10 cellular contexts compared by ENCODE assay signal in genomic region chr15:74844319-74845207, GRCh38. TPM values are rescaled to one million over a fixed set of nuclear protein-coding genes. Genes with fewer than 3 reads are reported as not detected.
A peak's percentile ranks its signal among the peaks of the same experiment; 100 is the strongest.
DNase-seq lines count a peak whose midpoint lies in the region; ATAC-seq and TF ChIP-seq lines count a peak whose summit lies in the region.
"Had no signal": no experiment of that assay in that cellular context is flagged by ENCODE, and none has a peak within 500 bp of the region (broad histone marks: within the 10 kb centered on the region; RNA-seq: fewer than 3 reads in every experiment).

No MANE protein-coding gene starts in this region.

- H3K36me3 ChIP-seq in mesendoderm (ENCODE audit: control insufficient read depth, insufficient read depth, low read length) (no peaks in the 10 kb centered on the region), thymus (ENCODE audit: control insufficient read depth, insufficient read depth) (peaks cover 34% of the 10 kb centered on the region)

- H3K4ac ChIP-seq in mesendoderm (ENCODE audit: low read depth, low read length): no peak overlapping the region

- H4K5ac ChIP-seq in mesendoderm (ENCODE audit: low read length): peak overlapping the region; percentile 49

- CTCF ChIA-PET in activated B cell treated with CpG ODN at 0.5 μM for 24 hours (lab: Charles Lee): interaction anchor here (0.9 to 2.5 kb wide), 2 partner anchors 62 to 74 kb away, joined by 3 to 5 read pairs; partner anchors contain the start of gene FAM219B

- no peaks in the 10 kb centered on the region for H3K9me3 Mint-ChIP-seq in activated T-cell treated with anti-CD3 and anti-CD28 coated beads, Interleukin-2, amount 50 U/mL, for 24 hours
- no peaks in the 10 kb centered on the region for H3K9me3 Mint-ChIP-seq in activated B cell treated with CpG ODN at 0.5 μM for 24 hours

- no peak overlapping the region for H3K18ac ChIP-seq in mesendoderm (ENCODE audit: low read length)

- no CpG with 5 or more reads among the region's 12 CpGs for WGBS in mesendoderm (ENCODE audit: extremely low coverage, insufficient coverage, low lambda C conversion rate)
- 84% methylated on average over 12 of the region's 12 CpGs for WGBS in thymus

- no peak overlapping the region for H2BK15ac ChIP-seq in mesendoderm (replicated peaks; ENCODE audit: low read depth)

- intact Hi-C loops in activated B cell treated with CpG ODN at 0.5 μM for 24 hours (cut with micrococcal nuclease): no loop called here

- no peak overlapping the region for H2BK5ac ChIP-seq in mesendoderm (ENCODE audit: low read length)

- ATAC-seq in activated B cell treated with CpG ODN at 0.5 μM for 24 hours (ENCODE audit: low read depth): no peak
- no peak for ATAC-seq in HG03457 (IDR thresholded peaks at IDR 0.05; ENCODE audit: unreplicated experiment)
- ATAC-seq in GM21367 (IDR thresholded peaks at IDR 0.05; ENCODE audit: unreplicated experiment): no peak

- no peaks in the 10 kb centered on the region for H3K9me3 ChIP-seq in thymus (ENCODE audit: control insufficient read depth)

- H3K36me3 Mint-ChIP-seq in activated T-cell treated with anti-CD3 and anti-CD28 coated beads, Interleukin-2, amount 50 U/mL, for 24 hours (ENCODE audit: low read depth): peaks cover 79% of the 10 kb centered on the region
- H3K36me3 Mint-ChIP-seq in activated B cell treated with CpG ODN at 0.5 μM for 24 hours (ENCODE audit: low read depth): peaks cover 43% of the 10 kb centered on the region

- H3K9ac ChIP-seq in mesendoderm (ENCODE audit: low read length): no peak overlapping the region

- no peak overlapping the region for H2BK120ac ChIP-seq in mesendoderm (ENCODE audit: low read depth, low read length)

- no peak overlapping the region for H3K4me3 ChIP-seq in mesendoderm (ENCODE audit: low read length)
- H3K4me3 ChIP-seq in thymus (ENCODE audit: low read length): no peak overlapping the region

- TF ChIP-seq CTCF in activated B cell treated with CpG ODN at 0.5 μM for 24 hours (IDR thresholded peaks at IDR 0.05): no peak

- no peaks in the 10 kb centered on the region for H3K27me3 Mint-ChIP-seq in activated T-cell treated with anti-CD3 and anti-CD28 coated beads, Interleukin-2, amount 50 U/mL, for 24 hours
- no peaks in the 10 kb centered on the region for H3K27me3 Mint-ChIP-seq in activated B cell treated with CpG ODN at 0.5 μM for 24 hours

- no peak overlapping the region for H4K8ac ChIP-seq in mesendoderm (ENCODE audit: low read depth, low read length)

- H3K27ac ChIP-seq in mesendoderm (ENCODE audit: low read depth, low read length) (no peak overlapping the region), thymus (ENCODE audit: low read depth) (peak overlapping the region; percentile 77)

- peak overlapping the region; percentile 45 for H2AK5ac ChIP-seq in mesendoderm (ENCODE audit: low read length)

- no peak overlapping the region for H3K4me2 ChIP-seq in mesendoderm (ENCODE audit: low read length)

- H3K4me1 ChIP-seq in mesendoderm (ENCODE audit: control insufficient read depth, low read depth, low read length) (peaks cover 3% of the 10 kb centered on the region), thymus (ENCODE audit: control insufficient read depth, insufficient read depth, low read length) (peaks cover 7% of the 10 kb centered on the region)

- H3K79me2 ChIP-seq in mesendoderm (ENCODE audit: control insufficient read depth, insufficient read depth, low read length): no peaks in the 10 kb centered on the region

- H3K27ac Mint-ChIP-seq in activated T-cell treated with anti-CD3 and anti-CD28 coated beads, Interleukin-2, amount 50 U/mL, for 24 hours: peak overlapping the region; percentile 91
- peak overlapping the region; percentile 65 for H3K27ac Mint-ChIP-seq in activated B cell treated with CpG ODN at 0.5 μM for 24 hours

- H3K23ac ChIP-seq in mesendoderm (ENCODE audit: low read length): no peak overlapping the region

- DNase-seq in activated T-cell treated with anti-CD3 and anti-CD28 coated beads, Interleukin-2, amount 50 U/mL, for 24 hours: peak; percentile 46
- DNase-seq in activated T-cell treated with anti-CD3 and anti-CD28 coated beads, Interleukin-2, amount 50 U/mL, for 1 hour: no peak
- DNase-seq in activated B cell treated with CpG ODN at 0.5 μM for 24 hours: no peak
- no peak for DNase-seq in mesendoderm
- no peak for DNase-seq in NCI-H1417 (lab: John Stamatoyannopoulos, UW)
- DNase-seq: NCI-H2081 had no signal

- no peaks in the 10 kb centered on the region for H3K79me1 ChIP-seq in mesendoderm (ENCODE audit: low read length)

- POLR2A ChIA-PET in activated B cell treated with CpG ODN at 0.5 μM for 24 hours (lab: Charles Lee): interaction anchor here (0.5 to 6.3 kb wide), 11 partner anchors 10 to 255 kb away, joined by 3 to 42 read pairs (median 4); partner anchors contain the start of genes CSK and FAM219B

- H3K27me3 ChIP-seq in mesendoderm (ENCODE audit: insufficient read depth, low read length, poor library complexity) (no peaks in the 10 kb centered on the region), thymus (ENCODE audit: control insufficient read depth, insufficient read depth) (no peaks in the 10 kb centered on the region)

- peaks cover 52% of the 10 kb centered on the region for H3K4me1 Mint-ChIP-seq in activated T-cell treated with anti-CD3 and anti-CD28 coated beads, Interleukin-2, amount 50 U/mL, for 24 hours (ENCODE audit: low read depth)
- peaks cover 49% of the 10 kb centered on the region for H3K4me1 Mint-ChIP-seq in activated B cell treated with CpG ODN at 0.5 μM for 24 hours

- H3K4me3 Mint-ChIP-seq in activated T-cell treated with anti-CD3 and anti-CD28 coated beads, Interleukin-2, amount 50 U/mL, for 24 hours: peak overlapping the region; percentile 93
- no peak overlapping the region for H3K4me3 Mint-ChIP-seq in activated B cell treated with CpG ODN at 0.5 μM for 24 hours

- no peak overlapping the region for H3K56ac ChIP-seq in mesendoderm (ENCODE audit: low read length)

RNA-seq across cellular contexts. Expression of gene ULK3, which starts 1.6 kb away (rescaled TPM):
- total RNA-seq in activated B cell treated with CpG ODN at 0.5 μM for 24 hours: 43.6 and 52.1 TPM in 2 replicates
- 13.7 TPM for polyA plus RNA-seq in mesendoderm (2013, experiment 1 of 2)
- 13.9 TPM for polyA plus RNA-seq in mesendoderm (2013, experiment 2 of 2)
- polyA plus RNA-seq in thymus: 59.4 TPM

RNA-seq across cellular contexts. Expression of gene CPLX3, which starts 18.1 kb away (rescaled TPM):
- 0.20 and 0.22 TPM in 2 replicates for total RNA-seq in activated B cell treated with CpG ODN at 0.5 μM for 24 hours
- 0.22 TPM for polyA plus RNA-seq in mesendoderm (2013, experiment 1 of 2)
- 0.24 TPM for polyA plus RNA-seq in mesendoderm (2013, experiment 2 of 2)
- 1.1 TPM for polyA plus RNA-seq in thymus
- total RNA-seq: myocyte had no signal

RNA-seq across cellular contexts. Expression of gene SCAMP2, which starts 28.6 kb away (rescaled TPM):
- 112 and 129 TPM in 2 replicates for total RNA-seq in activated B cell treated with CpG ODN at 0.5 μM for 24 hours
- polyA plus RNA-seq in mesendoderm (2013, experiment 1 of 2): 36.0 TPM
- 32.5 TPM for polyA plus RNA-seq in mesendoderm (2013, experiment 2 of 2)
- polyA plus RNA-seq in thymus: 35.2 TPM

RNA-seq across cellular contexts. Expression of gene LMAN1L, which starts 31.9 kb away (rescaled TPM):
- total RNA-seq in activated B cell treated with CpG ODN at 0.5 μM for 24 hours: 1.0 and 2.2 TPM in 2 replicates
- not detected for polyA plus RNA-seq in mesendoderm (2013, experiment 1 of 2)
- not detected for polyA plus RNA-seq in mesendoderm (2013, experiment 2 of 2)
- 0.41 TPM for polyA plus RNA-seq in thymus
- total RNA-seq: myocyte had no signal

RNA-seq across cellular contexts. Expression of gene MPI, which starts 45.3 kb away (rescaled TPM):
- 33.1 and 40.2 TPM in 2 replicates for total RNA-seq in activated B cell treated with CpG ODN at 0.5 μM for 24 hours
- polyA plus RNA-seq in mesendoderm (2013, experiment 1 of 2): 21.1 TPM
- polyA plus RNA-seq in mesendoderm (2013, experiment 2 of 2): 20.1 TPM
- 22.2 TPM for polyA plus RNA-seq in thymus
